Comparison of ENCODE assay signal across 16 cellular contexts in genomic region chr12:52126050-52126604, GRCh38. TPM values are rescaled to one million over a fixed set of nuclear protein-coding genes. Genes with fewer than 3 reads are reported as not detected.
DNase-seq lines count a peak whose midpoint lies in the region; TF ChIP-seq lines count a peak whose summit lies in the region.
"Had no signal": no experiment of that assay in that cellular context is flagged by ENCODE, and none has a peak within 500 bp of the region (broad histone marks: within the 10 kb centered on the region; RNA-seq: fewer than 3 reads in every experiment).

No MANE protein-coding gene starts in this region.

- TF ChIP-seq POLR2A in spleen (IDR thresholded peaks at IDR 0.05): no peak

- H3K27me3 ChIP-seq in iPS-15b (ENCODE audit: control insufficient read depth, insufficient read depth, low read length) (no peaks in the 10 kb centered on the region), spleen (replicated peaks in 1 of 7) (peaks cover 0 to 36% (median 0%) of the 10 kb centered on the region in 7 donors)
- H3K27me3 ChIP-seq: cardiac muscle cell had no signal

- peak overlapping the region in 7 of 8 donors; percentile 13 to 87 (median 75) for H3K27ac ChIP-seq in spleen
- H3K27ac ChIP-seq: cardiac muscle cell had no signal

- H3K4me1 ChIP-seq in iPS-15b (ENCODE audit: control insufficient read depth, insufficient read depth, low read length): peaks cover 40% of the 10 kb centered on the region
- peaks cover 4 to 38% (median 21%) of the 10 kb centered on the region in 6 donors for H3K4me1 ChIP-seq in spleen

- no peaks in the 10 kb centered on the region for H3K9me3 ChIP-seq in iPS-15b (ENCODE audit: control insufficient read depth, insufficient read depth, low read length)
- no peaks in the 10 kb centered on the region for H3K9me3 ChIP-seq in spleen

- H3K36me3 ChIP-seq in iPS-15b (ENCODE audit: control insufficient read depth, insufficient read depth, low read length): no peaks in the 10 kb centered on the region
- H3K36me3 ChIP-seq in spleen: no peaks in the 10 kb centered on the region
- H3K36me3 ChIP-seq: cardiac muscle cell had no signal

- H3K9ac ChIP-seq in iPS-15b (ENCODE audit: low read depth, low read length): peak overlapping the region; percentile 9

- intact Hi-C loops in spleen (cut with DNase I; ENCODE audit: low total_unique reads): no loop called here

- H3K4me3 ChIP-seq in iPS-15b (ENCODE audit: low read depth, low read length) (no peak overlapping the region), spleen (no peak overlapping the region)
- H3K4me3 ChIP-seq: cardiac muscle cell had no signal

- WGBS in spleen, 5 donors: 71 to 94% (median 83%) methylated on average over 2 of the region's 2 CpGs

- DNase-seq in GM10266 (ENCODE audit: extremely low spot score) (peak; percentile 3), NCI-H146 (lab: John Stamatoyannopoulos, UW) (peak; percentile 82), spleen (peak; percentile 51), NCI-H2107 (lab: John Stamatoyannopoulos, UW) (no peak)
- no peak for DNase-seq in stimulated activated CD4-positive, alpha-beta T cell treated with anti-CD3 and anti-CD28 coated beads, Interleukin-4, amount 100 ng/mL, for 24 hours
- DNase-seq in activated T-cell treated with anti-CD3 and anti-CD28 coated beads, Interleukin-2, amount 50 U/mL, for 1 hour: no peak
- DNase-seq: activated CD4-positive, CD25-positive, alpha-beta regulatory T cell treated with anti-CD3 and anti-CD28 coated beads, Interleukin-2, amount 50 U/mL, for 72 hours; NCI-H1694 treated with DMSO at 0.1 percent for 48 hours; nucleus accumbens; stimulated activated CD4-positive, alpha-beta T cell treated with anti-CD3 and anti-CD28 coated beads, Interleukin-1b, Interleukin-23, amount 100 ng/mL, for 48 hours; stimulated activated naive CD4-positive, alpha-beta T cell had no signal

- TF ChIP-seq CTCF in GM10266 (IDR thresholded peaks at IDR 0.05; ENCODE audit: control insufficient read depth, insufficient read depth, low read depth, missing control alignments) (no peak), spleen (IDR thresholded peaks at IDR 0.05 in 8 of 11, conservative IDR thresholded peaks at IDR 0.05 in 3 of 11) (no peak)

RNA-seq across cellular contexts. Expression of gene SMIM41, which starts 46.6 kb away (rescaled TPM):
- 1 to 10 TPM in 6 of 7 donors, under 1 TPM in 1; 0.64 to 8.1 (median 4.9) TPM for total RNA-seq in spleen
- 1 to 10 TPM in 2 of 3 donors, under 1 TPM in 1; 0.85 to 1.7 (median 1.1) TPM for polyA plus RNA-seq in spleen
- total RNA-seq: activated T-helper 17 cell treated with anti-CD3 and anti-CD28 coated beads, Interleukin-2, amount 50 U/mL, for 72 hours; cardiac muscle cell; kidney epithelial cell had no signal
- polyA plus RNA-seq: cardiac muscle cell, IgD-negative memory B cell had no signal

RNA-seq across cellular contexts. Expression of gene ATG101, which starts 56.3 kb away (rescaled TPM):
- total RNA-seq in spleen: 10 to 100 TPM; 23.5 to 40.1 (median 32.3) TPM
- 10 to 100 TPM; 32.0 to 81.1 (median 35.3) TPM for polyA plus RNA-seq in spleen

Comparison
In these comparisons a context has a peak if more than half of its experiments do, and no peak if none do; other contexts are left out.
1. DNase-seq: peak in GM10266 (single experiment), NCI-H146 (single experiment) and spleen (single experiment); none in stimulated activated CD4-positive, alpha-beta T cell treated with anti-CD3 and anti-CD28 coated beads, Interleukin-4, amount 100 ng/mL, for 24 hours (single experiment), activated T-cell treated with anti-CD3 and anti-CD28 coated beads, Interleukin-2, amount 50 U/mL, for 1 hour (single experiment) and NCI-H2107 (single experiment).